Comparison of ENCODE assay signal across 8 cellular contexts in the genomic region with DNA sequence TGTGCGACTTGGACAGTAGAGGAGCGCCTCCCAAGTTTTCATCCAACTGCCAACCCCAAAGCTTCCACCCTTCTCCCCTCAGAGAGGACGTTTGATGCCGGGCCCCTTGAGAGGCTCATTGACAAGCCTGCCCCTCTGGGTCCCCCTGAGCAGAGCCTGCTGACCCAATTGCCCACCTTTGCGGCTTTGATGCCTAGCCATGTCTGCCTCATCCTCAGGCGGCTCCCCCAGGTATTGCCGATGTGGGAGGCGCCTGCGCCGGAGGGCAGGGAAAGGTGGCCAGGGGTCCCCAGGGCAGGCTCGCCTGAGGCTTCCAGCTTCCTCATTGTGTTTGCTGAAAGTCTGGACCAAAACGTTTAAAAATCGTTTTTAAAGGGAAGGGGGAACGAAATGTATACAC. TPM values are rescaled to one million over a fixed set of nuclear protein-coding genes. Genes with fewer than 3 reads are reported as not detected.
A peak's percentile ranks its signal among the peaks of the same experiment; 100 is the strongest.
DNase-seq lines count a peak whose midpoint lies in the region; ATAC-seq, FAIRE-seq and TF ChIP-seq lines count a peak whose summit lies in the region.

No MANE protein-coding gene starts in this region.

- H3K4me3 Mint-ChIP-seq in activated CD4-positive, alpha-beta T cell treated with anti-CD3 and anti-CD28 coated beads, Interleukin-2, amount 10 ng/mL, durations not matched to agents 24 days and 14 days = peak overlapping the region; percentile 91
- H3K4me3 Mint-ChIP-seq in activated naive CD8-positive, alpha-beta T cell = peak overlapping the region; percentile 89

- H3K9me3 Mint-ChIP-seq in activated CD4-positive, alpha-beta T cell treated with anti-CD3 and anti-CD28 coated beads, Interleukin-2, amount 10 ng/mL, durations not matched to agents 24 days and 14 days = no peaks in the 10 kb centered on the region
- H3K9me3 Mint-ChIP-seq in activated naive CD8-positive, alpha-beta T cell (ENCODE audit: low read depth) = no peaks in the 10 kb centered on the region

- H3K36me3 Mint-ChIP-seq in activated CD4-positive, alpha-beta T cell treated with anti-CD3 and anti-CD28 coated beads, Interleukin-2, amount 10 ng/mL, durations not matched to agents 24 days and 14 days (ENCODE audit: low read depth) = peaks cover 19% of the 10 kb centered on the region
- peaks cover 4% of the 10 kb centered on the region for H3K36me3 Mint-ChIP-seq in activated naive CD8-positive, alpha-beta T cell

- no peak for TF ChIP-seq EP300 in suprapubic skin (IDR thresholded peaks at IDR 0.05)

- intact Hi-C loops in activated CD4-positive, alpha-beta T cell treated with anti-CD3 and anti-CD28 coated beads, Interleukin-2, amount 10 ng/mL, durations not matched to agents 24 days and 14 days (cut with micrococcal nuclease) = loop anchor here (2.0 to 5.0 kb wide), 3 partner anchors 48 to 570 kb away; a partner anchor contains a TSS
- intact Hi-C loops in kidney (cut with DNase I) = no loop called here

- H3K9me3 ChIP-seq in kidney (ENCODE audit: control insufficient read depth in 1 of 2, low read length in 2 of 2) (no peaks in the 10 kb centered on the region), suprapubic skin (no peaks in the 10 kb centered on the region)

- peaks cover 8 to 12% of the 10 kb centered on the region in 2 donors for H3K36me3 ChIP-seq in kidney (ENCODE audit: control insufficient read depth in 1 of 2, insufficient read depth in 2 of 2, low read length in 2 of 2)
- H3K36me3 ChIP-seq in suprapubic skin = peaks cover 33% of the 10 kb centered on the region

- WGBS in suprapubic skin = 21% methylated on average over 8 of the region's 14 CpGs

- H3K27ac ChIP-seq in kidney (ENCODE audit: low read depth in 2 of 2, low read length in 2 of 2) (no peak overlapping the region), suprapubic skin (no peak overlapping the region)

- no peak for FAIRE-seq in kidney (lab: Jason Lieb, UNC)

- TF ChIP-seq CTCF in kidney (IDR thresholded peaks at IDR 0.05; ENCODE audit: borderline replicate concordance, extremely low read depth, insufficient read depth) (no peak), suprapubic skin (IDR thresholded peaks at IDR 0.05) (no peak)

- H3K4me1 Mint-ChIP-seq in activated CD4-positive, alpha-beta T cell treated with anti-CD3 and anti-CD28 coated beads, Interleukin-2, amount 10 ng/mL, durations not matched to agents 24 days and 14 days = peaks cover 20% of the 10 kb centered on the region
- H3K4me1 Mint-ChIP-seq in activated naive CD8-positive, alpha-beta T cell (ENCODE audit: low read depth) = peaks cover 16% of the 10 kb centered on the region

- peak; percentile 64 for DNase-seq in activated CD4-positive, alpha-beta T cell treated with anti-CD3 and anti-CD28 coated beads, Interleukin-2, amount 10 ng/mL, durations not matched to agents 24 days and 14 days
- no peak for DNase-seq in activated CD4-positive, alpha-beta T cell treated with anti-CD3 and anti-CD28 coated beads, Interleukin-2, amount 50 U/mL, for 48 hours
- no peak for DNase-seq in kidney
- DNase-seq in suprapubic skin (ENCODE audit: low spot score in 2 of 2) = no peak
- DNase-seq in NCI-H446 (lab: John Stamatoyannopoulos, UW) = no peak
- DNase-seq in activated CD8-positive, alpha-beta memory T cell treated with anti-CD3 and anti-CD28 coated beads, Interleukin-2, amount 50 U/mL, for 4 hours = no peak

- H3K27me3 ChIP-seq in suprapubic skin = no peaks in the 10 kb centered on the region

- peaks cover 0 to 6% of the 10 kb centered on the region in 2 donors for H3K4me1 ChIP-seq in kidney (ENCODE audit: control insufficient read depth in 1 of 2, insufficient read depth in 1 of 2, low read depth in 1 of 2, low read length in 2 of 2)
- peaks cover 16% of the 10 kb centered on the region for H3K4me1 ChIP-seq in suprapubic skin

- H3K27ac Mint-ChIP-seq in activated CD4-positive, alpha-beta T cell treated with anti-CD3 and anti-CD28 coated beads, Interleukin-2, amount 10 ng/mL, durations not matched to agents 24 days and 14 days = peak overlapping the region; percentile 94
- H3K27ac Mint-ChIP-seq in activated naive CD8-positive, alpha-beta T cell = no peak overlapping the region

- no peaks in the 10 kb centered on the region for H3K27me3 Mint-ChIP-seq in activated CD4-positive, alpha-beta T cell treated with anti-CD3 and anti-CD28 coated beads, Interleukin-2, amount 10 ng/mL, durations not matched to agents 24 days and 14 days
- H3K27me3 Mint-ChIP-seq in activated naive CD8-positive, alpha-beta T cell = no peaks in the 10 kb centered on the region

- H3K4me3 ChIP-seq in kidney (ENCODE audit: low read length in 2 of 2) (peak overlapping the region; percentile 7 to 85), suprapubic skin (peak overlapping the region; percentile 100)

- no peak for TF ChIP-seq POLR2A in suprapubic skin (IDR thresholded peaks at IDR 0.05)

- no peak for ATAC-seq in GM19395 (IDR thresholded peaks at IDR 0.05; ENCODE audit: unreplicated experiment)

- H3K9ac ChIP-seq in kidney (ENCODE audit: low read length in 2 of 2) = peak overlapping the region in 1 of 2 donors; percentile 12

RNA-seq across cellular contexts. Expression of a gene that starts 1.4 kb away (rescaled TPM):
- 60.8 and 64.8 TPM in 2 replicates for total RNA-seq in activated CD4-positive, alpha-beta T cell treated with anti-CD3 and anti-CD28 coated beads, Interleukin-2, amount 10 ng/mL, durations not matched to agents 24 days and 14 days
- total RNA-seq in kidney (23.6 TPM), suprapubic skin (10 to 100 TPM; 20.8 to 28.2 (median 24.7) TPM)
- polyA plus RNA-seq in kidney (ENCODE audit: insufficient read depth, low read depth, low replicate concordance) = 10.6 TPM

RNA-seq across cellular contexts. Expression of a gene that starts 36.5 kb away (rescaled TPM):
- total RNA-seq in activated CD4-positive, alpha-beta T cell treated with anti-CD3 and anti-CD28 coated beads, Interleukin-2, amount 10 ng/mL, durations not matched to agents 24 days and 14 days = 1.3 and 1.6 TPM in 2 replicates
- total RNA-seq in kidney (25.5 TPM), suprapubic skin (10 to 100 TPM in 2 of 4 donors, 1 to 10 TPM in 2; 3.7 to 26.2 (median 11.3) TPM)
- polyA plus RNA-seq in kidney (ENCODE audit: insufficient read depth, low read depth, low replicate concordance) = 19.7 TPM

RNA-seq across cellular contexts. Expression of a gene that starts 47.3 kb away (rescaled TPM):
- 53.3 and 54.1 TPM in 2 replicates for total RNA-seq in activated CD4-positive, alpha-beta T cell treated with anti-CD3 and anti-CD28 coated beads, Interleukin-2, amount 10 ng/mL, durations not matched to agents 24 days and 14 days
- total RNA-seq in kidney (22.8 TPM), suprapubic skin (10 to 100 TPM; 27.5 to 39.6 (median 28.5) TPM)
- 15.6 TPM for polyA plus RNA-seq in kidney (ENCODE audit: insufficient read depth, low read depth, low replicate concordance)
